In the genomic region with DNA sequence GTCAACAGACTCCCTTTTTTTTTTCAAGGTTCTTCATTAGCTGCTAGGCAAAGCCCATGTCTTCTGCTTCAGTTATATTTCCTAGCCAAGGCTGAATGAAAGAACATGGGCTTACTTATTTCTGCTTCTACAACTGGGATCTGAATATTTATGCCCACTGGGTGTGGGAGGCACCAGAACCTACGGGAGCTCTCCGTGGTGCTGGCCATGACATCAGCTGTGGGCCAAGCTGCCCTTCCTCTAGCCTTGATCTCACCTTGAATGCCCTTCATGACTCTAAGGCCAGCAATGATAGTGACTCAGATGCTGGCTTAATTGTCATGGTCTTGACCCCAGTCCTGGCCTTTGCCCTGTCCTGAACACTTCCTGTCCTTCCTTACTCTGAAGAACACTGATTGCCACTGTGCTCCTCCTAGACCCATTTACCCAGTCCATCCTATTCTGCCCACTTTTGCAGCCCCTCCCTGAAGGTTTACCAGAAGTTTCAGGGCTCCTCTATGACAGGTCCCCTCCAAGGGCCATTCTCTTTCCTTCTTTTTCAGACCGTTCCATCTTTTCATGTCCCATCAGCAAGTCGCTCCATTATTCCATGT, we compare ENCODE assay signal across 20 cellular contexts. TPM values are rescaled to one million over a fixed set of nuclear protein-coding genes. Genes with fewer than 3 reads are reported as not detected.
DNase-seq lines count a peak whose midpoint lies in the region; ATAC-seq and TF ChIP-seq lines count a peak whose summit lies in the region.
"Had no signal": no experiment of that assay in that cellular context is flagged by ENCODE, and none has a peak within 500 bp of the region (broad histone marks: within the 10 kb centered on the region; RNA-seq: fewer than 3 reads in every experiment).

No MANE protein-coding gene starts in this region.

- H3K27me3 ChIP-seq in cardiac muscle cell: no peaks in the 10 kb centered on the region

- H3K9me3 ChIP-seq in cardiac muscle cell (ENCODE audit: low read depth): no peaks in the 10 kb centered on the region
- H3K9me3 ChIP-seq: heart right ventricle had no signal

- H3K27ac ChIP-seq in cardiac muscle cell: no peak overlapping the region
- H3K27ac ChIP-seq: heart right ventricle, parathyroid adenoma had no signal

- POLR2A ChIA-PET in GM10248 (lab: Yijun Ruan, JAX): no interaction called here

- TF ChIP-seq CTCF in cardiac muscle cell (IDR thresholded peaks at IDR 0.05; ENCODE audit: low read depth, low read length): no peak
- no peak for TF ChIP-seq CTCF in fibroblast of pulmonary artery (IDR thresholded peaks at IDR 0.05; ENCODE audit: low read length, missing control alignments)
- no peak for TF ChIP-seq CTCF in GM10248 (IDR thresholded peaks at IDR 0.05; ENCODE audit: control extremely low read depth, extremely low read depth, low read depth, missing control alignments)

- ATAC-seq in left ventricle myocardium superior: no peak
- no peak for ATAC-seq in GM21367 (IDR thresholded peaks at IDR 0.05; ENCODE audit: unreplicated experiment)
- ATAC-seq: heart right ventricle; stimulated activated memory B cell treated with anti-CD40 and anti-IgM and Interleukin-4, amounts not matched to agents 10 μg/mL and 1 μg/mL and 100 μg/mL, for 72 hours had no signal

- H3K4me3 ChIP-seq in cardiac muscle cell (no peak overlapping the region), fibroblast of pulmonary artery (replicated peaks; ENCODE audit: low read depth, low read length) (no peak overlapping the region)
- H3K4me3 ChIP-seq: heart right ventricle, smooth muscle cell had no signal

- no peaks in the 10 kb centered on the region for H3K36me3 ChIP-seq in cardiac muscle cell
- H3K36me3 ChIP-seq: heart right ventricle had no signal

- CTCF ChIA-PET in GM10248 (lab: Yijun Ruan, JAX): no interaction called here

- no peaks in the 10 kb centered on the region for H3K4me1 ChIP-seq in cardiac muscle cell (ENCODE audit: low read depth)
- H3K4me1 ChIP-seq: parathyroid adenoma had no signal

- peak; percentile 8 to 52 for DNase-seq in cardiac muscle cell (ENCODE audit: low read depth in 1 of 2, low spot score in 1 of 2)
- no peak for DNase-seq in left ventricle myocardium superior
- peak; percentile 6 for DNase-seq in fibroblast of pulmonary artery (ENCODE audit: low read depth)
- DNase-seq in cerebellum (ENCODE audit: low spot score): no peak
- no peak for DNase-seq in NCI-H2196 treated with DMSO at 0.1 percent for 48 hours (lab: John Stamatoyannopoulos, UW; ENCODE audit: unreplicated experiment)
- DNase-seq in GM10248 (ENCODE audit: extremely low spot score): no peak
- DNase-seq: activated effector memory CD4-positive, alpha-beta T cell treated with anti-CD3 and anti-CD28 coated beads, Interleukin-2, amount 50 U/mL, for 16 hours; GF-D8; heart right ventricle; KG1; kidney glomerular epithelial cell; NCI-H446 treated with DMSO at 0.1 percent for 48 hours had no signal

- intact Hi-C loops in left ventricle myocardium superior (cut with micrococcal nuclease): no loop called here

TF ChIP-seq in PFSK-1, 5 proteins besides CTCF, POLR2A, EP300 and RAD21:
- TF ChIP-seq, protein P1, sequence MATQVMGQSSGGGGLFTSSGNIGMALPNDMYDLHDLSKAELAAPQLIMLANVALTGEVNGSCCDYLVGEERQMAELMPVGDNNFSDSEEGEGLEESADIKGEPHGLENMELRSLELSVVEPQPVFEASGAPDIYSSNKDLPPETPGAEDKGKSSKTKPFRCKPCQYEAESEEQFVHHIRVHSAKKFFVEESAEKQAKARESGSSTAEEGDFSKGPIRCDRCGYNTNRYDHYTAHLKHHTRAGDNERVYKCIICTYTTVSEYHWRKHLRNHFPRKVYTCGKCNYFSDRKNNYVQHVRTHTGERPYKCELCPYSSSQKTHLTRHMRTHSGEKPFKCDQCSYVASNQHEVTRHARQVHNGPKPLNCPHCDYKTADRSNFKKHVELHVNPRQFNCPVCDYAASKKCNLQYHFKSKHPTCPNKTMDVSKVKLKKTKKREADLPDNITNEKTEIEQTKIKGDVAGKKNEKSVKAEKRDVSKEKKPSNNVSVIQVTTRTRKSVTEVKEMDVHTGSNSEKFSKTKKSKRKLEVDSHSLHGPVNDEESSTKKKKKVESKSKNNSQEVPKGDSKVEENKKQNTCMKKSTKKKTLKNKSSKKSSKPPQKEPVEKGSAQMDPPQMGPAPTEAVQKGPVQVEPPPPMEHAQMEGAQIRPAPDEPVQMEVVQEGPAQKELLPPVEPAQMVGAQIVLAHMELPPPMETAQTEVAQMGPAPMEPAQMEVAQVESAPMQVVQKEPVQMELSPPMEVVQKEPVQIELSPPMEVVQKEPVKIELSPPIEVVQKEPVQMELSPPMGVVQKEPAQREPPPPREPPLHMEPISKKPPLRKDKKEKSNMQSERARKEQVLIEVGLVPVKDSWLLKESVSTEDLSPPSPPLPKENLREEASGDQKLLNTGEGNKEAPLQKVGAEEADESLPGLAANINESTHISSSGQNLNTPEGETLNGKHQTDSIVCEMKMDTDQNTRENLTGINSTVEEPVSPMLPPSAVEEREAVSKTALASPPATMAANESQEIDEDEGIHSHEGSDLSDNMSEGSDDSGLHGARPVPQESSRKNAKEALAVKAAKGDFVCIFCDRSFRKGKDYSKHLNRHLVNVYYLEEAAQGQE (IDR thresholded peaks at IDR 0.05; ENCODE audit: insufficient read depth in 1 of 2, low read depth in 2 of 2, low read length in 2 of 2): peak; percentile 86 to 94
- TF ChIP-seq FOXP2 (optimal IDR thresholded peaks at IDR 0.05; ENCODE audit: borderline replicate concordance, extremely low read depth, extremely low read length, insufficient read depth): no peak

RNA-seq across cellular contexts. Expression of gene PRR20G, which starts 32.8 kb away (rescaled TPM):
- not detected in 2 replicates for total RNA-seq in cardiac muscle cell
- polyA plus RNA-seq in cardiac muscle cell: not detected in 2 replicates
- not detected for total RNA-seq in left ventricle myocardium superior
- not detected for polyA plus RNA-seq in PFSK-1 (2012; ENCODE audit: insufficient read length, low read depth)
- not detected for total RNA-seq in cerebellum
- total RNA-seq: astrocyte, dermis microvascular lymphatic vessel endothelial cell, fibroblast of lung, heart right ventricle, smooth muscle cell had no signal
- polyA plus RNA-seq: fibroblast of lung, heart right ventricle, smooth muscle cell had no signal

Comparison
In these comparisons a context has a peak if more than half of its experiments do, and no peak if none do; other contexts are left out.
1. DNase-seq: peak in cardiac muscle cell (2 of 2) and fibroblast of pulmonary artery (single experiment); none in left ventricle myocardium superior (single experiment), cerebellum (single experiment), NCI-H2196 treated with DMSO at 0.1 percent for 48 hours (single experiment) and GM10248 (single experiment).